In the genomic region with DNA sequence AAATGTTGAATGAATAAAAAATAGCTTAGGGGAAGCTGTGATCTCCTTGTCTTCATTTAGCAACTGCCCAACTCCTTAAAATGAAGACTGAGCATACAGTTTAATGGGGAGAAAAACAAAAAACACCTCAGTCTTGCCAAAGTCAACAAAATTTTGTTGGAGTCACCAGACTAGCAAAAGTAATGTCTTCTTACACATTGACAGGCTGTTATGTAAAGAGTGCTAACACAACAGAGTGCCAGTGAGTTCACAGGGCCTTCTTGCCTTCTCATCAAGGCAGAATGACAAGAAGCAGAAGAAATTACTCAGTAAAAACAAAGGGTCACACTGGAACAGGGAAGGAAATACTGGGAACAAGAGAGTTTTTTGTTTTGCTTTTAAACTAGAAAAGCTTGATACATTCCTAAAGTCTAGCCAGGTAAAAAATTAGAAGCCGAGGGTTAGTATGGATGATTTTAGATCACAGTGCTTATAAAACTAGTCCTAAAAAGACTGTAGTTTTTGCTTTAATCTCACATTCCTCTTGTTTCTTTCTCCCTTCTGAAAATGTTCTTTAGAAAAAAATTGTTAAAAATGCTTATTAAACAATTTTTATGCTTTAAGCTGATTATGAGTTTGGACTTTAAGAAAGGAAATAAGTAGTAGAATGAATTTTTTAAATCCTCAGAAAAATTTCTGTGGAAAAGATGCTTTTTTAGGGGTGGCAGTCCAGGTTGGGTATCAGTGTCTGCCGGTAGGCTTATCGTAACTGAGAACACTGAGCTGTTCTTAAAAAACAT, we compare ENCODE assay signal across 21 cellular contexts. TPM values are rescaled to one million over a fixed set of nuclear protein-coding genes. Genes with fewer than 3 reads are reported as not detected.
A peak's percentile ranks its signal among the peaks of the same experiment; 100 is the strongest.
DNase-seq lines count a peak whose midpoint lies in the region; ATAC-seq, FAIRE-seq and TF ChIP-seq lines count a peak whose summit lies in the region.
"Had no signal": no experiment of that assay in that cellular context is flagged by ENCODE, and none has a peak within 500 bp of the region (broad histone marks: within the 10 kb centered on the region; RNA-seq: fewer than 3 reads in every experiment).

No MANE protein-coding gene starts in this region.

- CTCF ChIA-PET in H1 (lab: Charles Lee; ENCODE audit: partially characterized antibody), result interaction anchor here (0.9 to 1.8 kb wide), 4 partner anchors 13 to 59 kb away, joined by 3 to 6 read pairs (median 4); no protein-coding TSS in a partner anchor
- CTCF ChIA-PET in activated CD8-positive, alpha-beta memory T cell treated with anti-CD3 and anti-CD28 coated beads, Interleukin-2, amount 10 ng/mL, durations not matched to agents 7 days and 5 days (lab: Charles Lee), result interaction anchor here (1.0 to 1.5 kb wide), 2 partner anchors 14 to 33 kb away, joined by 3 read pairs; no protein-coding TSS in a partner anchor

- in situ Hi-C loops in Caki2 (cut with HindIII; ENCODE audit: low pct_unique_long_range_greater_than_20kb, low sequenced_read_pairs), result no loop called here

- H3K27me3 ChIP-seq in H1 (replicated peaks in 1 of 4; ENCODE audit: control insufficient read depth in 3 of 4, extremely low read depth in 1 of 4, insufficient read depth in 3 of 4, low read length in 3 of 4) (no peaks in the 10 kb centered on the region), tibial artery (no peaks in the 10 kb centered on the region)
- H3K27me3 ChIP-seq: BLaER1 had no signal

- WGBS in H1 (ENCODE audit: extremely low coverage in 1 of 2, insufficient coverage in 1 of 2, insufficient read length in 1 of 2, insufficient replicate concordance in 2 of 2, low coverage in 1 of 2, low lambda C conversion rate in 2 of 2, missing lambda C conversion rate in 1 of 2), 2 experiments, result 92% methylated on average over 3 of the region's 3 CpGs; no CpG with 5 or more reads in 1 of the 2 experiments

- H3K9me3 Mint-ChIP-seq in nephron progenitor cell, result peaks cover 7% of the 10 kb centered on the region
- H3K9me3 Mint-ChIP-seq in activated CD8-positive, alpha-beta memory T cell treated with anti-CD3 and anti-CD28 coated beads, Interleukin-2, amount 10 ng/mL, durations not matched to agents 7 days and 5 days (ENCODE audit: low read depth), result no peaks in the 10 kb centered on the region
- H3K9me3 Mint-ChIP-seq in endothelial cell (ENCODE audit: unreplicated experiment), result no peaks in the 10 kb centered on the region
- H3K9me3 Mint-ChIP-seq: IgD-negative memory B cell had no signal

- H3K4me3 Mint-ChIP-seq in nephron progenitor cell (no peak overlapping the region), endothelial cell (ENCODE audit: unreplicated experiment) (no peak overlapping the region)
- H3K4me3 Mint-ChIP-seq in activated CD8-positive, alpha-beta memory T cell treated with anti-CD3 and anti-CD28 coated beads, Interleukin-2, amount 10 ng/mL, durations not matched to agents 7 days and 5 days, result no peak overlapping the region
- H3K4me3 Mint-ChIP-seq: CD4-positive, alpha-beta memory T cell; IgD-negative memory B cell had no signal

- H2BK15ac ChIP-seq in H1 (ENCODE audit: low read length), result no peak overlapping the region

- H3K27me3 Mint-ChIP-seq in nephron progenitor cell (ENCODE audit: low read depth, poor library complexity), result no peaks in the 10 kb centered on the region
- peaks cover 3% of the 10 kb centered on the region for H3K27me3 Mint-ChIP-seq in activated CD8-positive, alpha-beta memory T cell treated with anti-CD3 and anti-CD28 coated beads, Interleukin-2, amount 10 ng/mL, durations not matched to agents 7 days and 5 days
- no peaks in the 10 kb centered on the region for H3K27me3 Mint-ChIP-seq in endothelial cell (ENCODE audit: unreplicated experiment)

- no peak overlapping the region for H4K91ac ChIP-seq in H1 (replicated peaks; ENCODE audit: insufficient read length, low read length)

- H3K27ac Mint-ChIP-seq in nephron progenitor cell (peak overlapping the region; percentile 49), endothelial cell (ENCODE audit: unreplicated experiment) (no peak overlapping the region)
- no peak overlapping the region for H3K27ac Mint-ChIP-seq in activated CD8-positive, alpha-beta memory T cell treated with anti-CD3 and anti-CD28 coated beads, Interleukin-2, amount 10 ng/mL, durations not matched to agents 7 days and 5 days
- H3K27ac Mint-ChIP-seq: CD4-positive, alpha-beta memory T cell; IgD-negative memory B cell had no signal

- FAIRE-seq in H1 (lab: Jason Lieb, UNC), result no peak
- no peak for FAIRE-seq in GM12892 (lab: Jason Lieb, UNC)

- H3K14ac ChIP-seq in H1 (ENCODE audit: insufficient read length), result no peak overlapping the region

- intact Hi-C loops in tibial artery (cut with DNase I; ENCODE audit: low total_unique reads), result no loop called here

- no peak overlapping the region for H2BK120ac ChIP-seq in H1 (replicated peaks; ENCODE audit: low read depth, low read length)

- no peaks in the 10 kb centered on the region for H3K9me3 ChIP-seq in H1 (ENCODE audit: insufficient read depth in 2 of 2, low read depth in 1 of 2, low read length in 1 of 2)
- no peaks in the 10 kb centered on the region for H3K9me3 ChIP-seq in tibial artery
- H3K9me3 ChIP-seq: BLaER1 had no signal

- peaks cover 0 to 3% (median 0%) of the 10 kb centered on the region in 4 experiments; a peak in 1 of 7 replicates for H3K4me1 ChIP-seq in H1 (replicated peaks in 1 of 4; ENCODE audit: control insufficient read depth in 3 of 4, insufficient read depth in 4 of 4, low read length in 3 of 4)
- H3K4me1 ChIP-seq in tibial artery, result no peaks in the 10 kb centered on the region
- H3K4me1 ChIP-seq: BLaER1 had no signal

- no peaks in the 10 kb centered on the region for H3K36me3 ChIP-seq in H1 (ENCODE audit: control insufficient read depth in 2 of 4, insufficient read depth in 4 of 4, low read length in 3 of 4)
- no peaks in the 10 kb centered on the region for H3K36me3 ChIP-seq in tibial artery
- H3K36me3 ChIP-seq: BLaER1 had no signal

- TF ChIP-seq EP300 in H1 (IDR thresholded peaks at IDR 0.05; ENCODE audit: borderline replicate concordance in 1 of 2, low read depth in 2 of 2, low read length in 2 of 2), result no peak

- H4K5ac ChIP-seq in H1 (ENCODE audit: insufficient read length, low read depth, low read length), result no peak overlapping the region

- no peak overlapping the region for H3K4me3 ChIP-seq in LNCaP clone FGC (ENCODE audit: low read depth, low read length)
- no peak overlapping the region for H3K4me3 ChIP-seq in H1 (ENCODE audit: extremely low read depth in 1 of 4, insufficient read depth in 2 of 4, low read depth in 3 of 4, low read length in 4 of 4)
- no peak overlapping the region for H3K4me3 ChIP-seq in tibial artery
- H3K4me3 ChIP-seq: BLaER1, SK-N-MC had no signal

- H3K9ac ChIP-seq in H1 (replicated peaks in 1 of 4; ENCODE audit: extremely low read depth in 1 of 4, low read depth in 3 of 4, low read length in 3 of 4), result no peak overlapping the region
- H3K9ac ChIP-seq: BLaER1 had no signal

- no peak overlapping the region for H2BK5ac ChIP-seq in H1 (ENCODE audit: low read depth, low read length)

- no peak for ATAC-seq in activated CD8-positive, alpha-beta memory T cell treated with anti-CD3 and anti-CD28 coated beads, Interleukin-2, amount 10 ng/mL, durations not matched to agents 7 days and 5 days

- DNase-seq in Caki2 (ENCODE audit: low read depth), result peak; percentile 26
- peak; percentile 76 for DNase-seq in LNCaP clone FGC (ENCODE audit: low read depth)
- no peak for DNase-seq in H1 (ENCODE audit: low read depth in 1 of 2, low spot score in 2 of 2)
- no peak for DNase-seq in nephron progenitor cell
- DNase-seq in activated CD8-positive, alpha-beta memory T cell treated with anti-CD3 and anti-CD28 coated beads, Interleukin-2, amount 10 ng/mL, durations not matched to agents 7 days and 5 days, result no peak
- DNase-seq in tibial artery, result no peak
- no peak for DNase-seq in endothelial cell (ENCODE audit: low spot score)
- DNase-seq in GM12892 (ENCODE audit: insufficient read length), result no peak
- DNase-seq: CD4-positive, alpha-beta memory T cell; DMS53; H7; Kasumi-1; NCI-H1105; NCI-H1694; NCI-H2081 treated with DMSO at 0.1 percent for 48 hours; NCI-H748 treated with DMSO at 0.1 percent for 48 hours; SHP77 had no signal

- H3K56ac ChIP-seq in H1 (replicated peaks; ENCODE audit: insufficient read length, low read depth, low read length), result no peak overlapping the region

- H3K4me1 Mint-ChIP-seq in nephron progenitor cell (peaks cover 18% of the 10 kb centered on the region), endothelial cell (ENCODE audit: unreplicated experiment) (no peaks in the 10 kb centered on the region)
- no peaks in the 10 kb centered on the region for H3K4me1 Mint-ChIP-seq in activated CD8-positive, alpha-beta memory T cell treated with anti-CD3 and anti-CD28 coated beads, Interleukin-2, amount 10 ng/mL, durations not matched to agents 7 days and 5 days
- H3K4me1 Mint-ChIP-seq: CD4-positive, alpha-beta memory T cell; IgD-negative memory B cell had no signal

- no peaks in the 10 kb centered on the region for H3K79me2 ChIP-seq in H1 (ENCODE audit: control insufficient read depth in 1 of 2, insufficient read depth in 2 of 2, low read length in 2 of 2)

- no peak overlapping the region for H2AK5ac ChIP-seq in H1 (ENCODE audit: low read depth, low read length)

- no peaks in the 10 kb centered on the region for H3K79me1 ChIP-seq in H1 (ENCODE audit: low read depth, low read length)

- H3K36me3 Mint-ChIP-seq in nephron progenitor cell (ENCODE audit: low read depth) (no peaks in the 10 kb centered on the region), endothelial cell (ENCODE audit: low read depth, unreplicated experiment) (no peaks in the 10 kb centered on the region)
- no peaks in the 10 kb centered on the region for H3K36me3 Mint-ChIP-seq in activated CD8-positive, alpha-beta memory T cell treated with anti-CD3 and anti-CD28 coated beads, Interleukin-2, amount 10 ng/mL, durations not matched to agents 7 days and 5 days
- H3K36me3 Mint-ChIP-seq: CD4-positive, alpha-beta memory T cell; IgD-negative memory B cell had no signal

- no peak for TF ChIP-seq RAD21 in H1 (IDR thresholded peaks at IDR 0.05 in 1 of 2, conservative IDR thresholded peaks at IDR 0.05 in 1 of 2; ENCODE audit: low read depth in 2 of 2, low read length in 2 of 2)

- peak overlapping the region; percentile 52; the same call in 1 of the 2 replicates for H2AFZ ChIP-seq in H1 (ENCODE audit: low read length)

- H4K20me1 ChIP-seq in H1 (replicated peaks in 1 of 2; ENCODE audit: control insufficient read depth in 1 of 2, insufficient read depth in 2 of 2, low read length in 2 of 2), result no peaks in the 10 kb centered on the region
- H4K20me1 ChIP-seq: BLaER1 had no signal

- H3K27ac ChIP-seq in H1 (ENCODE audit: low read depth, low read length) (no peak overlapping the region), tibial artery (no peak overlapping the region)
- H3K27ac ChIP-seq: BLaER1, HL-60, SK-N-MC had no signal

- no peaks in the 10 kb centered on the region for H3K23me2 ChIP-seq in H1 (ENCODE audit: low read depth, low read length)

- H3K23ac ChIP-seq in H1 (ENCODE audit: insufficient read length), result no peak overlapping the region

- TF ChIP-seq CTCF in LNCaP clone FGC (IDR thresholded peaks at IDR 0.05; ENCODE audit: control insufficient read depth, extremely low read depth, insufficient read depth) (no peak), H1 (IDR thresholded peaks at IDR 0.05; ENCODE audit: control extremely low read depth in 1 of 3, insufficient read depth in 1 of 3, low read depth in 1 of 3, low read length in 3 of 3) (no peak), nephron progenitor cell (IDR thresholded peaks at IDR 0.05) (no peak), tibial artery (IDR thresholded peaks at IDR 0.05) (no peak), endothelial cell (IDR thresholded peaks at IDR 0.05; ENCODE audit: unreplicated experiment) (no peak)

- POLR2A ChIA-PET in H1 (lab: Charles Lee; ENCODE audit: partially characterized antibody), result interaction anchor here (1.0 to 1.1 kb wide), 2 partner anchors 37 to 39 kb away, joined by 3 to 5 read pairs; partner anchors contain the start of gene FRAS1

- H2BK20ac ChIP-seq in H1 (ENCODE audit: low read length), result no peak overlapping the region

- no peak overlapping the region for H3K4ac ChIP-seq in H1 (replicated peaks; ENCODE audit: insufficient read length, low read depth, low read length)

- TF ChIP-seq POLR2A in H1 (IDR thresholded peaks at IDR 0.05; ENCODE audit: control extremely low read depth in 1 of 2, low read depth in 2 of 2, low read length in 2 of 2), result no peak
- no peak for TF ChIP-seq POLR2A in GM12892 (IDR thresholded peaks at IDR 0.05; ENCODE audit: low read depth, low read length)

- no peak overlapping the region for H2BK12ac ChIP-seq in H1 (ENCODE audit: low read depth, low read length)

- H4K8ac ChIP-seq in H1 (ENCODE audit: extremely low read depth, insufficient read depth, low read length), result no peak overlapping the region

- no peak overlapping the region for H3K18ac ChIP-seq in H1 (ENCODE audit: extremely low read depth, low read length)

- H3K4me2 ChIP-seq in H1 (ENCODE audit: insufficient read depth in 1 of 2, low read depth in 2 of 2, low read length in 2 of 2), result no peak overlapping the region
- H3K4me2 ChIP-seq: BLaER1 had no signal

RNA-seq across cellular contexts. Expression of gene FRAS1, which starts 38.7 kb away (rescaled TPM):
- 0.30 and 4.0 TPM in 2 replicates for total RNA-seq in Caki2 (2014; rRNA removed; shearing (Covaris generic); ENCODE audit: low replicate concordance)
- 106 and 109 TPM in 2 replicates for total RNA-seq in H1 (2021; fragmentation: NEBNext Ultra II Directional; extraction: Animal tissue kit (Norgen Biotek cat#: 25700))
- 38.5 and 47.6 TPM in 2 replicates for polyA plus RNA-seq in H1 (2011; rRNA removed)
- 38.7 TPM for polyA plus RNA-seq in H1 (2011; cell fraction: cytosol; rRNA removed)
- polyA plus RNA-seq in H1 (2011; cell fraction: nucleus; rRNA removed), result 120 TPM
- polyA plus RNA-seq in H1 (2012, experiment 1 of 2), result 38.3 to 50.2 TPM (median 48.8 TPM) in 4 replicates
- polyA plus RNA-seq in H1 (2012, experiment 2 of 2), result 6.8 TPM
- 44.5 TPM for polyA plus RNA-seq in H1 (2013, experiment 1 of 2)
- 29.1 TPM for polyA plus RNA-seq in H1 (2013, experiment 2 of 2)
- 256 and 314 TPM in 2 replicates for polyA minus RNA-seq in H1 (2011; rRNA and poly(A)+ RNA removed)
- polyA minus RNA-seq in H1 (2011; cell fraction: cytosol; rRNA and poly(A)+ RNA removed), result 130 TPM
- polyA minus RNA-seq in H1 (2011; cell fraction: nucleus; rRNA and poly(A)+ RNA removed), result 471 TPM
- under 1 TPM in 1 of 2 experiments, not detected in 1; 0.05 TPM for total RNA-seq in activated CD8-positive, alpha-beta memory T cell treated with anti-CD3 and anti-CD28 coated beads, Interleukin-2, amount 10 ng/mL, durations not matched to agents 7 days and 5 days
- total RNA-seq in endothelial cell (ENCODE audit: unreplicated experiment), result 51.7 TPM
- polyA plus RNA-seq in GM12892 (2012; ENCODE audit: missing spikeins), result not detected
- total RNA-seq: CD4-positive, alpha-beta memory T cell had no signal
- polyA plus RNA-seq: CD4-positive, alpha-beta memory T cell; IgD-negative memory B cell had no signal

Comparison
In these comparisons a context has a peak if more than half of its experiments do, and no peak if none do; other contexts are left out.
1. DNase-seq: peak in Caki2 (single experiment) and LNCaP clone FGC (single experiment); none in H1 (0 of 2), nephron progenitor cell (single experiment), activated CD8-positive, alpha-beta memory T cell treated with anti-CD3 and anti-CD28 coated beads, Interleukin-2, amount 10 ng/mL, durations not matched to agents 7 days and 5 days (single experiment), tibial artery (0 of 2), endothelial cell (single experiment) and GM12892 (single experiment).
2. RNA of gene FRAS1, which starts 38.7 kb away (total RNA-seq): 106 to 109 TPM in H1 and 51.7 TPM in endothelial cell (single experiment); 0.30 to 4.0 TPM in Caki2 and 0.05 TPM in activated CD8-positive, alpha-beta memory T cell treated with anti-CD3 and anti-CD28 coated beads, Interleukin-2, amount 10 ng/mL, durations not matched to agents 7 days and 5 days; every median in the first group is over 10 times any median in the second.